10 cellular contexts compared by ENCODE assay signal in genomic region chr11:72592698-72593097, GRCh38.
"Had no signal": no experiment of that assay in that cellular context is flagged by ENCODE, and none has a peak within 500 bp of the region (broad histone marks: within the 10 kb centered on the region; RNA-seq: fewer than 3 reads in every experiment).

No MANE protein-coding gene starts in this region.

- H3K36me3 Mint-ChIP-seq: natural killer cell had no signal

- H3K27ac ChIP-seq: adrenal gland, coronary artery, esophagus muscularis mucosa, upper lobe of right lung, VCaP had no signal

- ATAC-seq: left lobe of liver, upper lobe of right lung had no signal

- H3K27me3 ChIP-seq: adrenal gland had no signal

- H3K4me3 Mint-ChIP-seq: natural killer cell had no signal

- H3K36me3 ChIP-seq: adrenal gland, upper lobe of right lung had no signal

- DNase-seq: adrenal gland; mammary epithelial cell; natural killer cell; retina; stimulated activated naive CD4-positive, alpha-beta T cell treated with Interleukin-2 at 50 U/mL for 16 hours; upper lobe of right lung had no signal

- H3K9me3 Mint-ChIP-seq: natural killer cell had no signal

- H3K4me1 ChIP-seq: adrenal gland had no signal

- H3K4me3 ChIP-seq: adrenal gland, coronary artery, esophagus muscularis mucosa, upper lobe of right lung had no signal

- H3K27ac Mint-ChIP-seq: natural killer cell had no signal

- H3K9me3 ChIP-seq: adrenal gland, esophagus muscularis mucosa, upper lobe of right lung had no signal
